Comparison of ENCODE assay signal across 7 cellular contexts in genomic region chr11:67803065-67803464, GRCh38.
DNase-seq lines count a peak whose midpoint lies in the region; ATAC-seq and TF ChIP-seq lines count a peak whose summit lies in the region.
"Not testable (repeated sequence)": the region's sequence is repeated elsewhere in the genome, so short reads cannot be mapped to it uniquely, and the experiment has no call there.

No MANE protein-coding gene starts in this region.

- H3K27ac ChIP-seq in BLaER1; DND-41 (ENCODE audit: low read length): not testable (repeated sequence)
- H3K27ac ChIP-seq in gastrocnemius medialis: peak overlapping the region in 2 of 4 donors; percentile 88 to 93

- H3K9me3 ChIP-seq in BLaER1; DND-41 (ENCODE audit: insufficient read depth, low read length, severe bottlenecking); gastrocnemius medialis: not testable (repeated sequence)

- not testable (repeated sequence) for H3K79me2 ChIP-seq in DND-41 (ENCODE audit: insufficient read depth, low read length)

- H3K9ac ChIP-seq in BLaER1; DND-41 (ENCODE audit: low read depth, low read length): not testable (repeated sequence)

- not testable (repeated sequence) for H3K36me3 ChIP-seq in BLaER1; DND-41 (ENCODE audit: insufficient read depth, low read length); gastrocnemius medialis

- peak overlapping the region; percentile 37 for H3K4me3 Mint-ChIP-seq in activated naive CD8-positive, alpha-beta T cell treated with anti-CD3 and anti-CD28 coated beads, Interleukin-2, amount 50 U/mL, for 24 hours
- H3K4me3 Mint-ChIP-seq in glutamatergic neuron (ENCODE audit: unreplicated experiment): not testable (repeated sequence)

- not testable (repeated sequence) for H3K27me3 Mint-ChIP-seq in activated naive CD8-positive, alpha-beta T cell treated with anti-CD3 and anti-CD28 coated beads, Interleukin-2, amount 50 U/mL, for 24 hours; glutamatergic neuron (ENCODE audit: unreplicated experiment)

- TF ChIP-seq POLR2A in NB4 (IDR thresholded peaks at IDR 0.05; ENCODE audit: extremely low read depth, insufficient read length); gastrocnemius medialis (IDR thresholded peaks at IDR 0.05): not testable (repeated sequence)

- H3K4me2 ChIP-seq in BLaER1: peak overlapping the region; percentile 89
- H3K4me2 ChIP-seq in DND-41 (ENCODE audit: insufficient read depth, low read length): not testable (repeated sequence)

- H3K27ac Mint-ChIP-seq in activated naive CD8-positive, alpha-beta T cell treated with anti-CD3 and anti-CD28 coated beads, Interleukin-2, amount 50 U/mL, for 24 hours; glutamatergic neuron (ENCODE audit: unreplicated experiment): not testable (repeated sequence)

- ATAC-seq in DND-41 (ENCODE audit: insufficient read depth, low read depth); activated naive CD8-positive, alpha-beta T cell treated with anti-CD3 and anti-CD28 coated beads, Interleukin-2, amount 50 U/mL, for 24 hours; gastrocnemius medialis: not testable (repeated sequence)

- H3K27me3 ChIP-seq in BLaER1; DND-41 (ENCODE audit: insufficient read depth, low read length, poor library complexity); gastrocnemius medialis: not testable (repeated sequence)

- H3K4me1 ChIP-seq in BLaER1: peaks cover 52% of the 10 kb centered on the region
- peaks cover 18% of the 10 kb centered on the region for H3K4me1 ChIP-seq in DND-41 (ENCODE audit: insufficient read depth, low read length)
- peaks cover 4 to 12% of the 10 kb centered on the region in 2 donors for H3K4me1 ChIP-seq in gastrocnemius medialis

- not testable (repeated sequence) for TF ChIP-seq CTCF in DND-41 (IDR thresholded peaks at IDR 0.05; ENCODE audit: borderline replicate concordance, extremely low read depth, low read length, poor library complexity, severe bottlenecking); NB4 (IDR thresholded peaks at IDR 0.05; ENCODE audit: low read depth, low read length); glutamatergic neuron (IDR thresholded peaks at IDR 0.05; ENCODE audit: partially characterized antibody, unreplicated experiment); gastrocnemius medialis (IDR thresholded peaks at IDR 0.05 in 4 of 5, conservative IDR thresholded peaks at IDR 0.05 in 1 of 5)

- not testable (repeated sequence) for H4K20me1 ChIP-seq in BLaER1; DND-41 (ENCODE audit: insufficient read depth, low read length)

- H3K4me1 Mint-ChIP-seq in activated naive CD8-positive, alpha-beta T cell treated with anti-CD3 and anti-CD28 coated beads, Interleukin-2, amount 50 U/mL, for 24 hours: peaks cover 19% of the 10 kb centered on the region
- peaks cover 14% of the 10 kb centered on the region for H3K4me1 Mint-ChIP-seq in glutamatergic neuron (ENCODE audit: low read depth, unreplicated experiment)

- in situ Hi-C loops in gastrocnemius medialis (cut with MboI; ENCODE audit: low sequenced_read_pairs in 4 of 4): not testable (repeated sequence)

- intact Hi-C loops in gastrocnemius medialis (cut with DNase I; ENCODE audit: low total_unique reads): not testable (repeated sequence)

- H3K4me3 ChIP-seq in BLaER1; DND-41 (ENCODE audit: low read depth in 1 of 2, low read length in 2 of 2); NB4 (ENCODE audit: low read depth, low read length); gastrocnemius medialis: not testable (repeated sequence)

- H3K9me3 Mint-ChIP-seq in activated naive CD8-positive, alpha-beta T cell treated with anti-CD3 and anti-CD28 coated beads, Interleukin-2, amount 50 U/mL, for 24 hours: not testable (repeated sequence)
- peaks cover 12% of the 10 kb centered on the region for H3K9me3 Mint-ChIP-seq in glutamatergic neuron (ENCODE audit: unreplicated experiment)

- DNase-seq in DND-41 (peak; percentile 12), NB4 (ENCODE audit: low read depth) (peak; percentile 65), RPMI8226 (peak; percentile 84), glutamatergic neuron (peak; percentile 48), gastrocnemius medialis (peak; percentile 46 to 77)
- DNase-seq in activated naive CD8-positive, alpha-beta T cell treated with anti-CD3 and anti-CD28 coated beads, Interleukin-2, amount 50 U/mL, for 24 hours: not testable (repeated sequence)

- not testable (repeated sequence) for H2AFZ ChIP-seq in DND-41 (ENCODE audit: low read depth, low read length)

- H3K36me3 Mint-ChIP-seq in activated naive CD8-positive, alpha-beta T cell treated with anti-CD3 and anti-CD28 coated beads, Interleukin-2, amount 50 U/mL, for 24 hours (ENCODE audit: low read depth); glutamatergic neuron (ENCODE audit: unreplicated experiment): not testable (repeated sequence)
